9 cellular contexts compared by ENCODE assay signal in the genomic region with DNA sequence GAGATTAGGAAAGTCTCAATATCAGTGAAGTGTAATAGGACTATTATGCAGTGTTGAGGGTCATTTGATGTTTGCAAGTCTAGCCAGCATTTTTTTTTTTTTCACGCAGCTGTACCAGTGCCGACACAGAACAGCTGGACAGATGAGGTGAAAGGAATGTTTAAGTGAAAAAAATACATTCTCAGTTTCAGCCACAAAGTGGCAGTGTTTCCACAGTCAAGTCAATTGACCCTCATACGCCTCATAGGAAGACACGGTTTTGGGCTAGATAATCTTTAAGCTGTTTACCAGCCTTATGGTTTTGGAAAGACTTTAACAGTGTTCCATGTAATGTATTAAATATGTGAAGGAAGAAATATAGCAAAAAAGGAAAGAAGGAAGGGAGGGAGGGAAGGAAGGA.
DNase-seq lines count a peak whose midpoint lies in the region; ATAC-seq and TF ChIP-seq lines count a peak whose summit lies in the region.
"Had no signal": no experiment of that assay in that cellular context is flagged by ENCODE, and none has a peak within 500 bp of the region (broad histone marks: within the 10 kb centered on the region; RNA-seq: fewer than 3 reads in every experiment).

No MANE protein-coding gene starts in this region.

- no peaks in the 10 kb centered on the region for H3K27me3 Mint-ChIP-seq in activated naive CD4-positive, alpha-beta T cell treated with anti-CD3 and anti-CD28 coated beads for 36 hours (ENCODE audit: low read depth)

- no peaks in the 10 kb centered on the region for H3K27me3 ChIP-seq in lung (ENCODE audit: control insufficient read depth, insufficient read depth)

- peaks cover 10% of the 10 kb centered on the region for H3K9me3 Mint-ChIP-seq in activated naive CD4-positive, alpha-beta T cell treated with anti-CD3 and anti-CD28 coated beads for 36 hours

- H3K4me3 ChIP-seq in AG09309 (ENCODE audit: control insufficient read depth, low read depth, low read length) = no peak overlapping the region
- no peak overlapping the region for H3K4me3 ChIP-seq in lung
- H3K4me3 ChIP-seq: skin epidermis had no signal

- no peaks in the 10 kb centered on the region for H3K36me3 Mint-ChIP-seq in activated naive CD4-positive, alpha-beta T cell treated with anti-CD3 and anti-CD28 coated beads for 36 hours (ENCODE audit: low read depth)

- no peaks in the 10 kb centered on the region for H3K4me1 Mint-ChIP-seq in activated naive CD4-positive, alpha-beta T cell treated with anti-CD3 and anti-CD28 coated beads for 36 hours (ENCODE audit: low read depth)

- DNase-seq in AG09309 (ENCODE audit: low read depth) = peak; percentile 32
- peak; percentile 37 for DNase-seq in NCI-H2171 (lab: John Stamatoyannopoulos, UW)
- DNase-seq in cerebellar cortex (ENCODE audit: low spot score) = peak; percentile 63
- no peak for DNase-seq in lung (ENCODE audit: low spot score)
- no peak for DNase-seq in activated naive CD4-positive, alpha-beta T cell treated with anti-CD3 and anti-CD28 coated beads for 36 hours

- H3K4me1 ChIP-seq in lung (ENCODE audit: control insufficient read depth in 2 of 2, insufficient read depth in 2 of 2, low read length in 2 of 2) = no peaks in the 10 kb centered on the region

- no peak overlapping the region for H3K27ac Mint-ChIP-seq in activated naive CD4-positive, alpha-beta T cell treated with anti-CD3 and anti-CD28 coated beads for 36 hours

- TF ChIP-seq CTCF in AG09309 (IDR thresholded peaks at IDR 0.05; ENCODE audit: control insufficient read depth, insufficient read depth, low read depth, low read length, missing control alignments) = peak; percentile 56
- TF ChIP-seq CTCF in lung (IDR thresholded peaks at IDR 0.05; ENCODE audit: control extremely low read depth, extremely low read depth) = peak; percentile 47

- H3K36me3 ChIP-seq in lung (ENCODE audit: control insufficient read depth in 2 of 2, insufficient read depth in 2 of 2, low read length in 2 of 2) = no peaks in the 10 kb centered on the region

- H3K4me3 Mint-ChIP-seq in activated naive CD4-positive, alpha-beta T cell treated with anti-CD3 and anti-CD28 coated beads for 36 hours = no peak overlapping the region

- WGBS in lung, 2 donors = 5% methylated on average over 4 of the region's 4 CpGs

- H3K9me3 ChIP-seq in lung (ENCODE audit: control insufficient read depth in 2 of 2, insufficient read depth in 1 of 2, low read length in 1 of 2) = no peaks in the 10 kb centered on the region

- peak; percentile 94 for ATAC-seq in GM18858 (IDR thresholded peaks at IDR 0.05; ENCODE audit: unreplicated experiment)
- ATAC-seq in HG02970 (IDR thresholded peaks at IDR 0.05; ENCODE audit: low FRiP score, unreplicated experiment) = peak; percentile 90
- ATAC-seq in lung (ENCODE audit: insufficient read depth, low FRiP score) = peak; percentile 80
- ATAC-seq in esophagus mucosa = no peak

- intact Hi-C loops in activated naive CD4-positive, alpha-beta T cell treated with anti-CD3 and anti-CD28 coated beads for 36 hours (cut with micrococcal nuclease) = no loop called here

- CTCF ChIA-PET in activated naive CD4-positive, alpha-beta T cell treated with anti-CD3 and anti-CD28 coated beads for 36 hours (lab: Charles Lee) = interaction anchor here (1.2 kb wide), 1 partner anchor 9 kb away, joined by 3 read pairs; no protein-coding TSS in a partner anchor

- H3K27ac ChIP-seq in lung (ENCODE audit: low read depth in 1 of 2, low read length in 1 of 2) = no peak overlapping the region
- H3K27ac ChIP-seq: skin epidermis had no signal

Comparison
In these comparisons a context has a peak if more than half of its experiments do, and no peak if none do; other contexts are left out.
1. DNase-seq: peak in AG09309 (single experiment), NCI-H2171 (single experiment) and cerebellar cortex (single experiment); none in lung (single experiment) and activated naive CD4-positive, alpha-beta T cell treated with anti-CD3 and anti-CD28 coated beads for 36 hours (single experiment).